In genomic region chr4:121582296-121582695, GRCh38 we compare ENCODE assay signal across 31 cellular contexts.
"Had no signal": no experiment of that assay in that cellular context is flagged by ENCODE, and none has a peak within 500 bp of the region (broad histone marks: within the 10 kb centered on the region; RNA-seq: fewer than 3 reads in every experiment).

No MANE protein-coding gene starts in this region.

- H3K9me3 Mint-ChIP-seq: activated CD4-positive, alpha-beta memory T cell treated with anti-CD3 and anti-CD28 coated beads for 36 hours; activated naive CD4-positive, alpha-beta T cell treated with anti-CD3 and anti-CD28 coated beads for 36 hours; activated naive CD8-positive, alpha-beta T cell treated with anti-CD3 and anti-CD28 coated beads for 36 hours; activated T-helper 1 cell treated with anti-CD3 and anti-CD28 coated beads, Interleukin-12 subunit alpha, Interleukin-12 subunit beta, Interleukin-2, Interleukin-4 antibody, amounts not matched to agents 30 ng/mL and 10 ng/mL and 1 ng/mL, durations not matched to agents 14 hours and 24 hours and 36 hours; endodermal cell; stimulated activated naive CD8-positive, alpha-beta T cell treated with anti-CD3 and anti-CD28 coated beads, Interleukin-15, Interleukin-2, amounts not matched to agents 100 ng/mL and 50 ng/mL, for 24 hours; type B pancreatic cell had no signal

- H3K9me3 ChIP-seq: adrenal gland, body of pancreas, esophagus squamous epithelium, heart left ventricle, lower lobe of right lung, mucosa of descending colon, ovary, thoracic aorta, vagina had no signal

- H3K4me1 ChIP-seq: adrenal gland, body of pancreas, esophagus squamous epithelium, lower lobe of right lung, vagina had no signal

- H3K27me3 Mint-ChIP-seq: progenitor cell of endocrine pancreas had no signal

- H3K36me3 Mint-ChIP-seq: activated CD4-positive, alpha-beta memory T cell treated with anti-CD3 and anti-CD28 coated beads for 36 hours; activated naive CD8-positive, alpha-beta T cell treated with anti-CD3 and anti-CD28 coated beads for 36 hours; type B pancreatic cell had no signal

- DNase-seq: activated CD4-positive, alpha-beta memory T cell treated with anti-CD3 and anti-CD28 coated beads for 36 hours; activated CD4-positive, alpha-beta T cell treated with anti-CD3 and anti-CD28 coated beads for 48 hours; activated CD8-positive, alpha-beta memory T cell treated with anti-CD3 and anti-CD28 coated beads, Interleukin-2, amount 50 U/mL, for 4 hours; activated effector memory CD4-positive, alpha-beta T cell treated with anti-CD3 and anti-CD28 coated beads, Interleukin-2, amount 50 U/mL, for 16 hours; activated naive CD4-positive, alpha-beta T cell treated with anti-CD3 and anti-CD28 coated beads for 36 hours; activated naive CD8-positive, alpha-beta T cell treated with anti-CD3 and anti-CD28 coated beads for 36 hours; activated T-cell treated with anti-CD3 and anti-CD28 coated beads, Interleukin-2, amount 50 U/mL, for 1 hour; adrenal gland; aorta; body of pancreas; endodermal cell; esophagus squamous epithelium; heart left ventricle; lower lobe of right lung; mucosa of descending colon; ovary; retina; stimulated activated CD4-positive, alpha-beta T cell treated with anti-CD3 and anti-CD28 coated beads, Interleukin-12 subunit alpha, Interleukin-12 subunit beta, amount 100 ng/mL, for 4 hours; stimulated activated CD4-positive, alpha-beta T cell treated with anti-CD3 and anti-CD28 coated beads, Interleukin-4, amount 100 ng/mL, for 1 hour; WERI-Rb-1 had no signal

- H3K27ac ChIP-seq: adrenal gland, body of pancreas, epithelial cell of prostate, esophagus squamous epithelium, heart left ventricle, lower lobe of right lung, ovary, skin epidermis, thoracic aorta, vagina, WERI-Rb-1 had no signal

- H3K27me3 ChIP-seq: adrenal gland, body of pancreas, esophagus squamous epithelium, heart left ventricle, ovary, vagina had no signal

- H3K36me3 ChIP-seq: adrenal gland, esophagus squamous epithelium, heart left ventricle, lower lobe of right lung, ovary, thoracic aorta, vagina, WERI-Rb-1 had no signal

- H3K4me3 Mint-ChIP-seq: activated CD4-positive, alpha-beta memory T cell treated with anti-CD3 and anti-CD28 coated beads for 36 hours; activated naive CD4-positive, alpha-beta T cell treated with anti-CD3 and anti-CD28 coated beads for 36 hours; activated naive CD8-positive, alpha-beta T cell treated with anti-CD3 and anti-CD28 coated beads for 36 hours; activated T-helper 1 cell treated with anti-CD3 and anti-CD28 coated beads, Interleukin-12 subunit alpha, Interleukin-12 subunit beta, Interleukin-2, Interleukin-4 antibody, amounts not matched to agents 30 ng/mL and 10 ng/mL and 1 ng/mL, durations not matched to agents 14 hours and 24 hours and 36 hours; endodermal cell; stimulated activated naive CD8-positive, alpha-beta T cell treated with anti-CD3 and anti-CD28 coated beads, Interleukin-15, Interleukin-2, amounts not matched to agents 100 ng/mL and 50 ng/mL, for 24 hours; type B pancreatic cell had no signal

- H3K4me3 ChIP-seq: adrenal gland, body of pancreas, esophagus squamous epithelium, heart left ventricle, lower lobe of right lung, mucosa of descending colon, ovary, skin epidermis, thoracic aorta, vagina had no signal

- H3K27ac Mint-ChIP-seq: activated CD4-positive, alpha-beta memory T cell treated with anti-CD3 and anti-CD28 coated beads for 36 hours; activated naive CD4-positive, alpha-beta T cell treated with anti-CD3 and anti-CD28 coated beads for 36 hours; activated naive CD8-positive, alpha-beta T cell treated with anti-CD3 and anti-CD28 coated beads for 36 hours; activated T-helper 1 cell treated with anti-CD3 and anti-CD28 coated beads, Interleukin-12 subunit alpha, Interleukin-12 subunit beta, Interleukin-2, Interleukin-4 antibody, amounts not matched to agents 30 ng/mL and 10 ng/mL and 1 ng/mL, durations not matched to agents 14 hours and 24 hours and 36 hours; endodermal cell; progenitor cell of endocrine pancreas; stimulated activated naive CD8-positive, alpha-beta T cell treated with anti-CD3 and anti-CD28 coated beads, Interleukin-15, Interleukin-2, amounts not matched to agents 100 ng/mL and 50 ng/mL, for 24 hours; type B pancreatic cell had no signal

- ATAC-seq: activated CD4-positive, CD25-positive, alpha-beta regulatory T cell treated with anti-CD3 and anti-CD28 coated beads, Interleukin-2, amount 50 U/mL, for 24 hours; body of pancreas; heart left ventricle; left lobe of liver; mucosa of descending colon; sciatic nerve had no signal

- H3K4me1 Mint-ChIP-seq: activated naive CD8-positive, alpha-beta T cell treated with anti-CD3 and anti-CD28 coated beads for 36 hours had no signal
